22 cellular contexts compared by ENCODE assay signal in the genomic region with DNA sequence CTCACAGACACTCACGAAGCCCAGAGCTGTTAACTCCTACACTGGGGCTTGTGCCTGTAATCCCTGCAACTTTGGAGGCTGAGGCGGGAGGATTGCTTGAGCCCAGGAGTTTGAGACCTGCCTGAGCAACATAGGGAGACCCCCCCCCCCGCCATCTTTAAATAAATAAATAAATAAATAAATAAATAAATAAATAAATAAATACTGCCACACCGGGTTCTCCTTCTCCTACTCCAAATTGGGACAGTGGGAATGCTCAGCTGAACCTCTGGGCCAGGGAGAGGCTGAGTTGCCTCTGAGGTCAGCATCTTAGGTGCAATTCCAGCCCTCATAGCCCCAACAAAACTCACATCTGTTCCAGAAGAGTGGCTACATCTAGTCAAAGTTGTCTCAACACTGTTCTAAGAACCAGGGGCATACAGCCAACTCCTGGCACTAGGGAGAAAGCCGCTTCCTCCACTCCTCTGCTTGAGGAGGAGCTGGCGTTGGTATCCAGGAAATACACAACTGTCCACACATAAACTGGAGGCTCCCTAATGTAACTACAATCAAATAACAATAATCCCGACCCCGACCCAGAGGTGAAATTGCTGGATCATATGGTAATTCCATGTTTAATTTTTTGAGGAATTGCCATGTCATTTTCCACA.
"Had no signal": no experiment of that assay in that cellular context is flagged by ENCODE, and none has a peak within 500 bp of the region (broad histone marks: within the 10 kb centered on the region; RNA-seq: fewer than 3 reads in every experiment).

No MANE protein-coding gene starts in this region.

- H3K4me1 Mint-ChIP-seq: activated CD4-positive, alpha-beta T cell treated with anti-CD3 and anti-CD28 coated beads for 36 hours; activated CD8-positive, alpha-beta memory T cell treated with anti-CD3 and anti-CD28 coated beads, Interleukin-2, amount 10 ng/mL, durations not matched to agents 7 days and 5 days; activated naive CD4-positive, alpha-beta T cell treated with anti-CD3 and anti-CD28 coated beads, Interleukin-2, amount 10 ng/mL, durations not matched to agents 7 days and 5 days had no signal

- H3K4me1 ChIP-seq: ascending aorta, breast epithelium, foreskin keratinocyte, left lung had no signal

- DNase-seq: activated CD4-positive, alpha-beta memory T cell treated with anti-CD3 and anti-CD28 coated beads for 36 hours; activated CD4-positive, alpha-beta T cell treated with anti-CD3 and anti-CD28 coated beads for 36 hours; activated CD8-positive, alpha-beta memory T cell treated with anti-CD3 and anti-CD28 coated beads, Interleukin-2, amount 10 ng/mL, durations not matched to agents 7 days and 5 days; activated naive CD4-positive, alpha-beta T cell treated with anti-CD3 and anti-CD28 coated beads, Interleukin-2, amount 10 ng/mL, durations not matched to agents 7 days and 5 days; activated T-cell treated with anti-CD3 and anti-CD28 coated beads, Interleukin-2, amount 50 U/mL, for 1 hour; cerebellar nuclear complex; effector memory CD4-positive, alpha-beta T cell; foreskin keratinocyte; glutamatergic neuron; hypothalamus; kidney; left lung; mammary epithelial cell; naive thymus-derived CD4-positive, alpha-beta T cell; posterior cingulate gyrus; stimulated activated CD4-positive, alpha-beta T cell treated with anti-CD3 and anti-CD28 coated beads, Interleukin-15, amount 100 ng/mL, for 24 hours; stimulated activated CD4-positive, alpha-beta T cell treated with anti-CD3 and anti-CD28 coated beads, Interleukin-4, amount 100 ng/mL, for 24 hours; stimulated activated naive CD4-positive, alpha-beta T cell treated with Interleukin-2 at 50 U/mL for 16 hours; trophoblast cell had no signal

- H3K36me3 Mint-ChIP-seq: activated CD4-positive, alpha-beta memory T cell treated with anti-CD3 and anti-CD28 coated beads for 36 hours; activated CD8-positive, alpha-beta memory T cell treated with anti-CD3 and anti-CD28 coated beads, Interleukin-2, amount 10 ng/mL, durations not matched to agents 7 days and 5 days; activated naive CD4-positive, alpha-beta T cell treated with anti-CD3 and anti-CD28 coated beads, Interleukin-2, amount 10 ng/mL, durations not matched to agents 7 days and 5 days; naive thymus-derived CD4-positive, alpha-beta T cell had no signal

- H3K27ac ChIP-seq: ascending aorta, breast epithelium, foreskin keratinocyte, left lung had no signal

- H3K27ac Mint-ChIP-seq: activated CD4-positive, alpha-beta memory T cell treated with anti-CD3 and anti-CD28 coated beads for 36 hours; activated CD4-positive, alpha-beta T cell treated with anti-CD3 and anti-CD28 coated beads for 36 hours; activated CD8-positive, alpha-beta memory T cell treated with anti-CD3 and anti-CD28 coated beads, Interleukin-2, amount 10 ng/mL, durations not matched to agents 7 days and 5 days; activated naive CD4-positive, alpha-beta T cell treated with anti-CD3 and anti-CD28 coated beads, Interleukin-2, amount 10 ng/mL, durations not matched to agents 7 days and 5 days; dendritic cell treated with granulocyte-macrophage colony-stimulating factor and Interleukin-4, amounts not matched to agents 40 ng/mL and 50 ng/mL, for 4 days; naive thymus-derived CD4-positive, alpha-beta T cell had no signal

- ATAC-seq: activated CD4-positive, alpha-beta T cell treated with anti-CD3 and anti-CD28 coated beads for 36 hours; activated CD8-positive, alpha-beta memory T cell treated with anti-CD3 and anti-CD28 coated beads, Interleukin-2, amount 10 ng/mL, durations not matched to agents 7 days and 5 days; foreskin keratinocyte; left lung; naive thymus-derived CD4-positive, alpha-beta T cell had no signal

- H3K4me3 Mint-ChIP-seq: activated CD4-positive, alpha-beta memory T cell treated with anti-CD3 and anti-CD28 coated beads for 36 hours; activated CD4-positive, alpha-beta T cell treated with anti-CD3 and anti-CD28 coated beads for 36 hours; activated CD8-positive, alpha-beta memory T cell treated with anti-CD3 and anti-CD28 coated beads, Interleukin-2, amount 10 ng/mL, durations not matched to agents 7 days and 5 days; activated naive CD4-positive, alpha-beta T cell treated with anti-CD3 and anti-CD28 coated beads, Interleukin-2, amount 10 ng/mL, durations not matched to agents 7 days and 5 days; dendritic cell treated with granulocyte-macrophage colony-stimulating factor and Interleukin-4, amounts not matched to agents 40 ng/mL and 50 ng/mL, for 4 days; naive thymus-derived CD4-positive, alpha-beta T cell had no signal

- H3K36me3 ChIP-seq: ascending aorta, breast epithelium, left lung had no signal

- H3K9me3 Mint-ChIP-seq: activated CD4-positive, alpha-beta memory T cell treated with anti-CD3 and anti-CD28 coated beads for 36 hours; activated naive CD4-positive, alpha-beta T cell treated with anti-CD3 and anti-CD28 coated beads, Interleukin-2, amount 10 ng/mL, durations not matched to agents 7 days and 5 days; dendritic cell treated with granulocyte-macrophage colony-stimulating factor and Interleukin-4, amounts not matched to agents 40 ng/mL and 50 ng/mL, for 4 days; naive thymus-derived CD4-positive, alpha-beta T cell had no signal

- H3K4me3 ChIP-seq: ascending aorta, breast epithelium, left lung had no signal

- H3K27me3 ChIP-seq: ascending aorta, breast epithelium had no signal

- FAIRE-seq: kidney had no signal

- H3K9me3 ChIP-seq: ascending aorta, breast epithelium, left lung had no signal
